10 cellular contexts compared by ENCODE assay signal in the genomic region with DNA sequence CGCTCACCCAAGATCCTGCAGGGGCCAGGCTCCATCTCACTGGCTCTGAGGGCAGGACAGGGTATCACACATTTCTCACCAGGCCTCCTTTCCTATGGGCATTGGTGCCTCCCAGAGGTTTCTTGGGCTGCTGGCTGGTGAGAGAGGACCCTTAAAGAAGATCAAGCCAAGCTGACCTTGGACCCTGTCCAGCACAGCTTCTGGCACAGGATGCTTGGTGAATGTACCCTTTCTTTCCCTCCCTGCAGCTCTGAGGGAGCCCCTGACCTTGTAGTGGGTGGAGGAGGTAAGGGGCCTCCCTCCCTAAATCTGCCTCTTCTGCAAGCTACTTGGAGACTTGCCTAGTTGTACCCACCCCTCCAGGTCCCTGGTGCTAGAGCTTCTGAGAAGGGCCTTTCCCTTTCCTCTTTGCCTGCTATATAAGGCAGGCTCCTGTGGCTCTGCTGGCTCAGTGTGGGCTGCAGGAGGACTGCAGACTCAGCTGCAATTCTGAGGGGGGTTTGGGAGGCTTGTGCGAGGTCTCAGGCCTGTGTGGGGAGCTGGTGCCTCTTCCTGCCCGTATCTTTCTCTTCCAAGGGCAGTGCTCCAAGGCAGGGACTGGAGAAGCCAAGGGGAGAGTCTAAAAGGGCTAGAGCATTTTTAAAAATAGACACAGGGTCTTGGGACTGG. TPM values are rescaled to one million over a fixed set of nuclear protein-coding genes. Genes with fewer than 3 reads are reported as not detected.
DNase-seq lines count a peak whose midpoint lies in the region; ATAC-seq, FAIRE-seq and TF ChIP-seq lines count a peak whose summit lies in the region.
"Had no signal": no experiment of that assay in that cellular context is flagged by ENCODE, and none has a peak within 500 bp of the region (broad histone marks: within the 10 kb centered on the region; RNA-seq: fewer than 3 reads in every experiment).

No MANE protein-coding gene starts in this region.

- no peak for DNase-seq in activated T-cell treated with anti-CD3 and anti-CD28 coated beads, Interleukin-2, amount 50 U/mL, for 24 hours
- no peak for DNase-seq in activated T-cell treated with anti-CD3 and anti-CD28 coated beads, Interleukin-2, amount 50 U/mL, for 4 hours
- no peak for DNase-seq in GM12878 (ENCODE audit: low read depth, low spot score)
- DNase-seq in lung (ENCODE audit: low spot score) = no peak
- DNase-seq in upper lobe of left lung = no peak
- no peak for DNase-seq in HuH-7 (ENCODE audit: low spot score)
- DNase-seq: NCI-H69 had no signal

- H3K4me3 ChIP-seq in GM12878 (no peak overlapping the region), lung (no peak overlapping the region), upper lobe of left lung (no peak overlapping the region)

- CTCF ChIA-PET in GM12878 (lab: Yijun Ruan, JAX) = interaction anchor here (0.8 to 1.2 kb wide), 6 partner anchors 16 to 129 kb away, joined by 3 to 5 read pairs (median 3); partner anchors contain the start of gene SUFU

- H3K9me3 Mint-ChIP-seq in activated T-cell treated with anti-CD3 and anti-CD28 coated beads, Interleukin-2, amount 50 U/mL, for 24 hours = no peaks in the 10 kb centered on the region
- H3K9me3 Mint-ChIP-seq in activated T-cell treated with anti-CD3 and anti-CD28 coated beads, Interleukin-2, amount 50 U/mL, for 4 hours = no peaks in the 10 kb centered on the region

- H3K4me3 Mint-ChIP-seq in activated T-cell treated with anti-CD3 and anti-CD28 coated beads, Interleukin-2, amount 50 U/mL, for 24 hours = no peak overlapping the region
- H3K4me3 Mint-ChIP-seq in activated T-cell treated with anti-CD3 and anti-CD28 coated beads, Interleukin-2, amount 50 U/mL, for 4 hours = no peak overlapping the region

- H3K9ac ChIP-seq in GM12878 (ENCODE audit: control insufficient read depth, insufficient read depth, low read length) = no peak overlapping the region

- no peak for TF ChIP-seq RAD21 in GM12878 (IDR thresholded peaks at IDR 0.05; ENCODE audit: insufficient read depth, low read depth, low read length)

- H3K9me3 ChIP-seq in GM12878 (replicated peaks; ENCODE audit: control insufficient read depth, insufficient read depth, low read length) (no peaks in the 10 kb centered on the region), lung (ENCODE audit: control insufficient read depth in 2 of 2, insufficient read depth in 1 of 2, low read length in 1 of 2) (no peaks in the 10 kb centered on the region), upper lobe of left lung (no peaks in the 10 kb centered on the region)

- no peaks in the 10 kb centered on the region for H3K27me3 Mint-ChIP-seq in activated T-cell treated with anti-CD3 and anti-CD28 coated beads, Interleukin-2, amount 50 U/mL, for 24 hours
- no peaks in the 10 kb centered on the region for H3K27me3 Mint-ChIP-seq in activated T-cell treated with anti-CD3 and anti-CD28 coated beads, Interleukin-2, amount 50 U/mL, for 4 hours (ENCODE audit: low read depth)

- no peak overlapping the region for H3K4me2 ChIP-seq in GM12878 (ENCODE audit: control insufficient read depth, insufficient read depth)

- TF ChIP-seq EP300 in GM12878 (IDR thresholded peaks at IDR 0.05; ENCODE audit: borderline replicate concordance in 1 of 2, control insufficient read depth in 1 of 2, low read depth in 2 of 2, low read length in 2 of 2) (no peak), upper lobe of left lung (IDR thresholded peaks at IDR 0.05) (no peak)

- no peaks in the 10 kb centered on the region for H3K79me2 ChIP-seq in GM12878 (ENCODE audit: control insufficient read depth, insufficient read depth, low read length)

- peak; percentile 35 for FAIRE-seq in GM12878 (lab: Jason Lieb, UNC)

- in situ Hi-C loops in GM12878 (cut with MboI) = no loop called here

- H3K4me1 ChIP-seq in GM12878 (ENCODE audit: control insufficient read depth, insufficient read depth, low read length) = no peaks in the 10 kb centered on the region
- peaks cover 16 to 46% of the 10 kb centered on the region in 2 donors for H3K4me1 ChIP-seq in lung (ENCODE audit: control insufficient read depth in 2 of 2, insufficient read depth in 2 of 2, low read length in 2 of 2)
- peaks cover 57 to 68% (median 59%) of the 10 kb centered on the region in 4 donors for H3K4me1 ChIP-seq in upper lobe of left lung

- peaks cover 50% of the 10 kb centered on the region for H3K4me1 Mint-ChIP-seq in activated T-cell treated with anti-CD3 and anti-CD28 coated beads, Interleukin-2, amount 50 U/mL, for 24 hours (ENCODE audit: low read depth)
- peaks cover 42% of the 10 kb centered on the region for H3K4me1 Mint-ChIP-seq in activated T-cell treated with anti-CD3 and anti-CD28 coated beads, Interleukin-2, amount 50 U/mL, for 4 hours (ENCODE audit: low read depth)

- H3K36me3 Mint-ChIP-seq in activated T-cell treated with anti-CD3 and anti-CD28 coated beads, Interleukin-2, amount 50 U/mL, for 24 hours (ENCODE audit: low read depth) = peaks cover 8% of the 10 kb centered on the region
- H3K36me3 Mint-ChIP-seq in activated T-cell treated with anti-CD3 and anti-CD28 coated beads, Interleukin-2, amount 50 U/mL, for 4 hours (ENCODE audit: insufficient read depth) = peaks cover 3% of the 10 kb centered on the region

- H3K27me3 ChIP-seq in GM12878 (replicated peaks in 1 of 2; ENCODE audit: control insufficient read depth in 2 of 2, insufficient read depth in 2 of 2, low read length in 1 of 2) = no peaks in the 10 kb centered on the region
- H3K27me3 ChIP-seq in lung (ENCODE audit: control insufficient read depth, insufficient read depth) = no peaks in the 10 kb centered on the region
- no peaks in the 10 kb centered on the region for H3K27me3 ChIP-seq in upper lobe of left lung

- TF ChIP-seq CTCF in GM12878 (IDR thresholded peaks at IDR 0.05 in 2 of 3, conservative IDR thresholded peaks at IDR 0.05 in 1 of 3; ENCODE audit: control insufficient read depth in 2 of 3, extremely low read depth in 1 of 3, insufficient read depth in 1 of 3, low read depth in 3 of 3, low read length in 3 of 3) (no peak), lung (IDR thresholded peaks at IDR 0.05; ENCODE audit: control extremely low read depth, extremely low read depth) (no peak), upper lobe of left lung (IDR thresholded peaks at IDR 0.05) (no peak)

- no peak overlapping the region for H2AFZ ChIP-seq in GM12878 (ENCODE audit: control insufficient read depth, low read depth, low read length)

- SMC1A ChIA-PET in GM12878 (lab: Charles Lee; ENCODE audit: uncharacterized antibody, unreplicated experiment) = interaction anchor here (0.9 to 1.1 kb wide), 3 partner anchors 10 to 41 kb away, joined by 3 to 4 read pairs (median 3); no protein-coding TSS in a partner anchor

- RAD21 ChIA-PET in GM12878 (lab: Charles Lee; ENCODE audit: unreplicated experiment) = interaction anchor here (0.7 to 1.1 kb wide), 5 partner anchors 14 to 49 kb away, joined by 3 read pairs; no protein-coding TSS in a partner anchor

- WGBS in GM12878 (ENCODE audit: insufficient coverage, insufficient replicate concordance, low lambda C conversion rate, missing lambda C conversion rate) = 77% methylated on average over 3 of the region's 3 CpGs
- 27 to 36% methylated on average over 3 of the region's 3 CpGs for WGBS in lung, 2 donors
- WGBS in upper lobe of left lung, 2 donors = 0 to 36% methylated on average over 2 to 3 of the region's 3 CpGs

- H3K36me3 ChIP-seq in GM12878 (ENCODE audit: control insufficient read depth in 2 of 2, insufficient read depth in 2 of 2, low read length in 1 of 2) = no peaks in the 10 kb centered on the region; a peak in 1 of 4 replicates
- peaks cover 0 to 6% of the 10 kb centered on the region in 2 donors for H3K36me3 ChIP-seq in lung (ENCODE audit: control insufficient read depth in 2 of 2, insufficient read depth in 2 of 2, low read length in 2 of 2)
- peaks cover 0 to 10% (median 2%) of the 10 kb centered on the region in 4 donors for H3K36me3 ChIP-seq in upper lobe of left lung

- no TSS peak for BruUV-seq in GM12878 (replicated peaks; lab: Mats Ljungman, UMichigan)

- TF ChIP-seq POLR2A in GM12878 (IDR thresholded peaks at IDR 0.05; ENCODE audit: low read depth, low read length) (no peak), upper lobe of left lung (IDR thresholded peaks at IDR 0.05) (no peak)

- no peak for ATAC-seq in activated T-cell treated with anti-CD3 and anti-CD28 coated beads, Interleukin-2, amount 50 U/mL, for 4 hours
- ATAC-seq in GM12878 (peak; percentile 41), lung (ENCODE audit: insufficient read depth, low FRiP score) (no peak), upper lobe of left lung (ENCODE audit: low FRiP score in 2 of 2) (no peak), GM18511 (IDR thresholded peaks at IDR 0.05; ENCODE audit: unreplicated experiment) (no peak), GM19023 (IDR thresholded peaks at IDR 0.05; ENCODE audit: unreplicated experiment) (no peak)

- H3K27ac ChIP-seq in GM12878 (ENCODE audit: control insufficient read depth, insufficient read depth) (no peak overlapping the region), lung (ENCODE audit: low read depth in 1 of 2, low read length in 1 of 2) (peak overlapping the region; percentile 52 to 86), upper lobe of left lung (peak overlapping the region; percentile 74 to 87 (median 78))
- H3K27ac ChIP-seq: C4-2B had no signal

- POLR2A ChIA-PET in GM12878 (lab: Charles Lee) = interaction anchor here (0.9 kb wide), 1 partner anchor 16 kb away, joined by 3 read pairs; no protein-coding TSS in a partner anchor

- intact Hi-C loops in GM12878 (cut with micrococcal nuclease; ENCODE audit: unreplicated experiment) = no loop called here

- H3K27ac Mint-ChIP-seq in activated T-cell treated with anti-CD3 and anti-CD28 coated beads, Interleukin-2, amount 50 U/mL, for 24 hours = peak overlapping the region; percentile 87

- no peaks in the 10 kb centered on the region for H4K20me1 ChIP-seq in GM12878 (ENCODE audit: control insufficient read depth, insufficient read depth)

RNA-seq across cellular contexts. Expression of gene TRIM8, which starts 11.8 kb away (rescaled TPM):
- 10 to 100 TPM; 53.9 to 67.6 (median 59.9) TPM for total RNA-seq in activated T-cell treated with anti-CD3 and anti-CD28 coated beads, Interleukin-2, amount 50 U/mL, for 4 hours
- total RNA-seq in GM12878 (2013; cell fraction: nucleolus; rRNA removed) = 58.5 and 70.9 TPM in 2 replicates
- 18.7 and 19.0 TPM in 2 replicates for total RNA-seq in GM12878 (2014; rRNA removed)
- total RNA-seq in GM12878 (2014; rRNA removed; fragmentation: Illumina TruSeq; extraction: Trizol) = 13.5 and 15.9 TPM in 2 replicates
- total RNA-seq in GM12878 (2021) = 44.2 and 53.2 TPM in 2 replicates
- polyA plus RNA-seq in GM12878 (2011; ENCODE audit: low read depth) = 17.0 TPM
- 16.6 and 26.9 TPM in 2 replicates for polyA plus RNA-seq in GM12878 (2011; rRNA removed)
- polyA plus RNA-seq in GM12878 (2011; cell fraction: cytosol; rRNA removed) = 27.7 and 28.2 TPM in 2 replicates
- polyA plus RNA-seq in GM12878 (2011; cell fraction: nucleus; rRNA removed) = 52.8 and 58.6 TPM in 2 replicates
- polyA plus RNA-seq in GM12878 (2012) = 33.3 and 66.7 TPM in 2 replicates
- polyA plus RNA-seq in GM12878 (2014; fragmentation: Illumina TruSeq; extraction: Trizol) = 9.9 and 22.4 TPM in 2 replicates
- 1 to 10 TPM; 7.9 to 9.5 TPM for polyA plus RNA-seq in GM12878 (2014; fragmentation: Nextera tagmentation; extraction: Ambion mirVana)
- 33.5 and 37.5 TPM in 2 replicates for polyA plus RNA-seq in GM12878 (2014; rRNA removed)
- polyA plus RNA-seq in GM12878 (2016; fragmentation: Nextera tagmentation; extraction: Ambion mirVana) = 10 to 100 TPM; 27.3 to 27.6 TPM
- 15.7 and 25.1 TPM in 2 replicates for polyA minus RNA-seq in GM12878 (2011; rRNA and poly(A)+ RNA removed)
- 13.5 and 20.3 TPM in 2 replicates for polyA minus RNA-seq in GM12878 (2011; cell fraction: cytosol; rRNA and poly(A)+ RNA removed)
- 18.7 and 35.3 TPM in 2 replicates for polyA minus RNA-seq in GM12878 (2011; cell fraction: nucleus; rRNA and poly(A)+ RNA removed)
- total RNA-seq in lung = 100 to 1,000 TPM; 136 to 173 TPM
- polyA plus RNA-seq in lung = 100 to 1,000 TPM in 1 of 2 donors, 10 to 100 TPM in 1; 81.5 to 104 TPM
- 100 to 1,000 TPM; 162 to 279 (median 177) TPM for total RNA-seq in upper lobe of left lung
